ENCODE assay signal across 23 cellular contexts in the genomic region with DNA sequence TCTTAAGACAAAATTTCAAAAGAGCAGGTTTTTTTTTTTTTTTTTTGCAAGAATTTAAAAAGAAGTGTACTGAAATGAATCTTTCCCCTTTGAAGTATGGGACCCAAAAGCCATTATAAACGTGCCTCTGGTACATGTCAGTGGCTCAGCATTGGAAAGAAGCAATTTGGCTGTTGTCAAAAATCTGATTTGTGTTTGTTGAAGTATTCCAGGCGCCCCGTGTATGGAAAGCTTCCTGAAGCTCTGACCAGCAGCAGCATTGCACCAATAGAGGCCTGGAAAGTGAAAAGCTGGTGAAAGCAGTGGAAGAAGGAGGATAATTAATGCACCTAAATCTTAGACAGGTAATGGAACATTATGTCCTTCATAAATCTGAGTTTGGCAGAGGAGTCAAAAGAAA.
"Had no signal": no experiment of that assay in that cellular context is flagged by ENCODE, and none has a peak within 500 bp of the region (broad histone marks: within the 10 kb centered on the region; RNA-seq: fewer than 3 reads in every experiment).

No MANE protein-coding gene starts in this region.

- DNase-seq: colonic mucosa; cortex of kidney; effector CD8-positive, alpha-beta T cell; effector memory CD8-positive, alpha-beta T cell; endodermal cell; erythroblast; esophagus squamous epithelium; foreskin fibroblast; foreskin melanocyte; gastrocnemius medialis; glutamatergic neuron; head of caudate nucleus; heart right ventricle; hippocampal formation; left cardiac atrium; left lung; left ventricle myocardium superior; lower lobe of right lung; mesenchymal stem cell; midbrain; naive thymus-derived CD4-positive, alpha-beta T cell had no signal

- H3K4me1 Mint-ChIP-seq: naive thymus-derived CD4-positive, alpha-beta T cell had no signal

- H3K4me3 Mint-ChIP-seq: dendritic cell treated with granulocyte-macrophage colony-stimulating factor and Interleukin-4, amounts not matched to agents 40 ng/mL and 50 ng/mL, for 4 days; effector memory CD8-positive, alpha-beta T cell; endodermal cell; naive thymus-derived CD4-positive, alpha-beta T cell had no signal

- H3K27ac Mint-ChIP-seq: dendritic cell treated with granulocyte-macrophage colony-stimulating factor and Interleukin-4, amounts not matched to agents 40 ng/mL and 50 ng/mL, for 4 days; effector memory CD8-positive, alpha-beta T cell; endodermal cell; naive thymus-derived CD4-positive, alpha-beta T cell had no signal

- H3K9me3 Mint-ChIP-seq: effector memory CD8-positive, alpha-beta T cell; endodermal cell had no signal

- ATAC-seq: effector memory CD8-positive, alpha-beta T cell; esophagus mucosa; gastrocnemius medialis; heart right ventricle; left cardiac atrium; left lung; left ventricle myocardium superior; lower lobe of right lung; naive thymus-derived CD4-positive, alpha-beta T cell had no signal
